8 cellular contexts compared by ENCODE assay signal in genomic region chr12:4269279-4269991, GRCh38. TPM values are rescaled to one million over a fixed set of nuclear protein-coding genes. Genes with fewer than 3 reads are reported as not detected.
DNase-seq lines count a peak whose midpoint lies in the region; ATAC-seq and TF ChIP-seq lines count a peak whose summit lies in the region.

No MANE protein-coding gene starts in this region.

- H3K27me3 ChIP-seq in Caco-2 (replicated peaks; ENCODE audit: control insufficient read depth, insufficient read depth, low read length) (peaks cover 25% of the 10 kb centered on the region), vagina (no peaks in the 10 kb centered on the region)

- H3K4me1 Mint-ChIP-seq in Caco-2 (ENCODE audit: low read depth, unreplicated experiment), result peaks cover 27% of the 10 kb centered on the region

- POLR2A ChIA-PET in Caco-2 (lab: Charles Lee), result interaction anchor here (0.6 kb wide), 2 partner anchors 217 to 396 kb away, joined by 3 read pairs; partner anchors contain the start of gene PARP11

- CTCF ChIA-PET in Caco-2 (lab: Charles Lee), result interaction anchor here (0.6 kb wide), 1 partner anchor 191 kb away, joined by 7 read pairs; no protein-coding TSS in a partner anchor

- intact Hi-C loops in Caco-2 (cut with micrococcal nuclease; ENCODE audit: unreplicated experiment), result no loop called here
- intact Hi-C loops in vagina (cut with DNase I), result no loop called here

- H3K4me3 Mint-ChIP-seq in Caco-2 (ENCODE audit: unreplicated experiment), result peak overlapping the region; percentile 98

- H3K9me3 Mint-ChIP-seq in Caco-2 (ENCODE audit: unreplicated experiment), result no peaks in the 10 kb centered on the region

- H3K9me3 ChIP-seq in Caco-2 (no peaks in the 10 kb centered on the region), vagina (no peaks in the 10 kb centered on the region)

- H3K4me1 ChIP-seq in Caco-2, result peaks cover 25% of the 10 kb centered on the region
- peaks cover 33% of the 10 kb centered on the region for H3K4me1 ChIP-seq in vagina

- peak overlapping the region; percentile 39 for H3K4me3 ChIP-seq in Caco-2 (ENCODE audit: low read depth, low read length)
- peak overlapping the region; percentile 34 for H3K4me3 ChIP-seq in retinal pigment epithelial cell (ENCODE audit: low read length)
- H3K4me3 ChIP-seq in vagina, result peak overlapping the region; percentile 50 to 80

- H3K36me3 Mint-ChIP-seq in Caco-2 (ENCODE audit: insufficient read depth, unreplicated experiment), result peaks cover 32% of the 10 kb centered on the region

- no TSS peak for BruUV-seq in Caco-2 (replicated peaks; lab: Mats Ljungman, UMichigan)

- DNase-seq in Caco-2 (peak; percentile 81 to 86), SW 1271 (lab: John Stamatoyannopoulos, UW) (peak; percentile 35 to 37), hypothalamus (lab: John Stamatoyannopoulos, UW) (peak in 31 of 51 donors; percentile 30 to 79 (median 61)), retinal pigment epithelial cell (ENCODE audit: low read depth) (no peak), vagina (ENCODE audit: extremely low spot score in 2 of 2) (no peak), HuH-7.5 (ENCODE audit: low spot score) (no peak)
- peak; percentile 90 for DNase-seq in activated naive CD8-positive, alpha-beta T cell treated with anti-CD3 and anti-CD28 coated beads, Interleukin-2, amount 50 U/mL, for 16 hours (ENCODE audit: low read depth, low spot score)

- TF ChIP-seq CTCF in Caco-2 (IDR thresholded peaks at IDR 0.05; ENCODE audit: insufficient read depth in 1 of 2, low read depth in 1 of 2, low read length in 1 of 2, severe bottlenecking in 1 of 2, unreplicated experiment in 1 of 2), result peak; percentile 4 to 16
- peak; percentile 9 for TF ChIP-seq CTCF in retinal pigment epithelial cell (conservative IDR thresholded peaks at IDR 0.05; ENCODE audit: low read depth, low read length)
- no peak for TF ChIP-seq CTCF in vagina (IDR thresholded peaks at IDR 0.05)

- ATAC-seq in HG02571 (IDR thresholded peaks at IDR 0.05; ENCODE audit: unreplicated experiment), result peak; percentile 23

- peaks cover 52% of the 10 kb centered on the region for H3K27me3 Mint-ChIP-seq in Caco-2 (ENCODE audit: insufficient read depth, unreplicated experiment)

- peak in 1 of 2 donors; percentile 90 for TF ChIP-seq POLR2A in vagina (IDR thresholded peaks at IDR 0.05)

- peak overlapping the region; percentile 97 for H3K27ac ChIP-seq in vagina

- H3K36me3 ChIP-seq in Caco-2 (ENCODE audit: control insufficient read depth, insufficient read depth, low read length) (no peaks in the 10 kb centered on the region), vagina (no peaks in the 10 kb centered on the region)

- H3K27ac Mint-ChIP-seq in Caco-2 (ENCODE audit: unreplicated experiment), result no peak overlapping the region

RNA-seq across cellular contexts. Expression of gene CCND2, which starts 4.1 kb away (rescaled TPM):
- 113 and 145 TPM in 2 replicates for total RNA-seq in Caco-2 (2022)
- 57.5 TPM for total RNA-seq in vagina

RNA-seq across cellular contexts. Expression of gene TIGAR, which starts 51.6 kb away (rescaled TPM):
- 36.7 and 42.7 TPM in 2 replicates for total RNA-seq in Caco-2 (2022)
- 0.98 TPM for total RNA-seq in vagina

Comparison
In these comparisons a context has a peak if more than half of its experiments do, and no peak if none do; other contexts are left out.
1. DNase-seq: peak in Caco-2 (2 of 2), SW 1271 (2 of 2), activated naive CD8-positive, alpha-beta T cell treated with anti-CD3 and anti-CD28 coated beads, Interleukin-2, amount 50 U/mL, for 16 hours (single experiment) and hypothalamus (31 of 51); none in retinal pigment epithelial cell (single experiment), vagina (0 of 2) and HuH-7.5 (single experiment).
2. CTCF ChIP-seq: peak in Caco-2 (2 of 2) and retinal pigment epithelial cell (single experiment); none in vagina (0 of 3).
3. RNA of gene TIGAR, which starts 51.6 kb away (total RNA-seq): 36.7 to 42.7 TPM in Caco-2; 0.98 TPM in vagina (single experiment); every median in the first group is over 10 times any median in the second.
4. Peak in every context shown above with its lines, with median percentiles within 50 percentile points of each other: H3K4me3 ChIP-seq.